In the genomic region with DNA sequence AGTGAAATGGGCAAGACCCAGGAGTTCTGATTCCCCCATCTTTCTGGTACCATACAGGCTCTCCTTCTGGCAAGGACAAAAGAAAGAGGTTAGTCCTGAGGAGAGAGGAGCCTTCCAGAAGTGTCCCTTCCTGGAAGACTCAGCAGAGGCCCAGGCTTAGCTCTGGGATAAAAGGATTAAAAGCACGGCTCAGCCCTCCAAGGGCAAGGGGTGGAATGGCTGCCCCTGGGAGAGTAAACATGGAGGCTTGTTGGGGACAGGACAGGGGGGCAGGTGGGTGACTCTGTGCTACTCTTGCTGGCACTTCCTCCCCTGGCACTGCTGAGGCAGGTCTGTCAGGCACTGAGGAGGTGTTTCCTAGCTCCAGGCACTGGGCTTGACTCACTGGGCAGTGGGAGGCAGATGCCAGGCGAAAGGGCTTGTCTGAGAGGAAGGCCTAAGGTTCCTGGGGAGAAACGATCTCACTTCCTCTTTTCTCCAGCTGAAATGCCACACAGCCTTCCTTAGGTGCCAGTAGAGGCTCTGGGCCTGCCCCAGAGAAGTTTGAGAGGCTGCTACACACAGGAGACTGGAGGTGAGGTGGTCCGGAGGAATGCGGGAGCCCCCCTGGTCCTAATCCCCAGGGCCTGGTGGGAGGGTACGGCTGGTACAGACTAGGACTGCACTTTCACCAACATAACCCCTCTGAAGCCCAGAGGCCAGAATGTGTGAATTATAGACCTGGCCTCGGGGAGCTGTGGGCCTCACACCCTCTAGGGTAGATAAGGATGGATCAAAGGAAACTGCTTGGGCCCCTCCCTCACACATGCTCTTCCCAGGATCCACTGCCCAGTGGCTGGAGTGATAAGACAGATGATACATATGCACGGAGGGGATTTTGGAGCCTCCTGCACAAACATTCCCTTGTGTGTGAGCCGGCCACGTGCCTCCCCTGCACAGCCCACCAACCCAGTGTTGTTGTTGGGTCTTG, we compare ENCODE assay signal across 13 cellular contexts.
DNase-seq lines count a peak whose midpoint lies in the region; ATAC-seq and TF ChIP-seq lines count a peak whose summit lies in the region.
"Had no signal": no experiment of that assay in that cellular context is flagged by ENCODE, and none has a peak within 500 bp of the region (broad histone marks: within the 10 kb centered on the region; RNA-seq: fewer than 3 reads in every experiment).

No MANE protein-coding gene starts in this region.

- H3K27me3 Mint-ChIP-seq in brain: peaks cover 3% of the 10 kb centered on the region

- intact Hi-C loops in head of caudate nucleus (cut with DNase I): no loop called here

- no peak for TF ChIP-seq CTCF in brain (conservative IDR thresholded peaks at IDR 0.05)

- no peaks in the 10 kb centered on the region for H3K36me3 Mint-ChIP-seq in brain
- H3K36me3 Mint-ChIP-seq: activated naive CD4-positive, alpha-beta T cell treated with anti-CD3 and anti-CD28 coated beads, Interleukin-2, amount 50 U/mL, for 72 hours; naive thymus-derived CD8-positive, alpha-beta T cell had no signal

- H3K27ac Mint-ChIP-seq in brain: peak overlapping the region in 4 of 5 experiments; percentile 46 to 97 (median 64)

- DNase-seq in GDM1 (lab: John Stamatoyannopoulos, UW) (peak; percentile 54), NCI-H82 treated with DMSO at 0.1 percent for 48 hours (lab: John Stamatoyannopoulos, UW; ENCODE audit: unreplicated experiment) (peak; percentile 23), myocyte (ENCODE audit: low read depth) (peak; percentile 49), head of caudate nucleus (no peak), NCI-H1694 (lab: John Stamatoyannopoulos, UW) (no peak), RKO (ENCODE audit: low spot score) (no peak)
- DNase-seq: activated CD4-positive, alpha-beta T cell treated with anti-CD3 and anti-CD28 coated beads, Interleukin-2, amount 50 U/mL, for 1 hour; effector memory CD4-positive, alpha-beta T cell; hypothalamus; naive thymus-derived CD8-positive, alpha-beta T cell had no signal

- peaks cover 0 to 3% (median 0%) of the 10 kb centered on the region in 5 experiments for H3K9me3 Mint-ChIP-seq in brain
- H3K9me3 Mint-ChIP-seq: activated naive CD4-positive, alpha-beta T cell treated with anti-CD3 and anti-CD28 coated beads, Interleukin-2, amount 50 U/mL, for 72 hours; naive thymus-derived CD8-positive, alpha-beta T cell had no signal

- H3K4me3 Mint-ChIP-seq in brain: no peak overlapping the region
- H3K4me3 Mint-ChIP-seq: naive thymus-derived CD8-positive, alpha-beta T cell had no signal

- H3K4me1 Mint-ChIP-seq in brain: peaks cover 16% of the 10 kb centered on the region
- H3K4me1 Mint-ChIP-seq: naive thymus-derived CD8-positive, alpha-beta T cell had no signal

- ATAC-seq in GM18870 (IDR thresholded peaks at IDR 0.05; ENCODE audit: unreplicated experiment): no peak
- ATAC-seq: activated naive CD4-positive, alpha-beta T cell treated with anti-CD3 and anti-CD28 coated beads, Interleukin-2, amount 50 U/mL, for 72 hours; naive thymus-derived CD8-positive, alpha-beta T cell had no signal

Comparison
In these comparisons a context has a peak if more than half of its experiments do, and no peak if none do; other contexts are left out.
1. DNase-seq: peak in GDM1 (single experiment), NCI-H82 treated with DMSO at 0.1 percent for 48 hours (single experiment) and myocyte (single experiment); none in head of caudate nucleus (0 of 42), NCI-H1694 (single experiment) and RKO (single experiment).